In the genomic region with DNA sequence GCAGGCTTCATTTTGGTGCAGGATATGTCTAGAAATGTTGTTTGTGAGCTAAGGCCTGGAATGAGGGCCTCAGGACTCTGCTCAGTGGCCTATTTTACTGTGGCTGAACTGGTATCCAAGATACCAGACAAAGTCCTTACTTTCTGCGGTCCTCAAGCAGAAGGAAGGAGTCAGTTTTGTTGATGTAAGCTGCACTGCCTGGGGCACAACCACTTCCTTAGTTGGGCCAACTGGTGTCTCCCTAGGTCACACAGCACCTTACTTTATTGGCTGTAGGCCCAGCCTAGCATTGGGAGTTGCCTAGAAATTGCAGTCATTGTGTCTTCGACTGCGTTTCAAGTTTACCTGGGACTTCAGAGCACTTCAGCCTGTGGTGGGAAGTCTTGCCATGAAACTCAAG, we compare ENCODE assay signal across 24 cellular contexts.
"Had no signal": no experiment of that assay in that cellular context is flagged by ENCODE, and none has a peak within 500 bp of the region (broad histone marks: within the 10 kb centered on the region; RNA-seq: fewer than 3 reads in every experiment).

No MANE protein-coding gene starts in this region.

- ATAC-seq: activated CD8-positive, alpha-beta T cell treated with anti-CD3 and anti-CD28 coated beads, Interleukin-2, amount 10 ng/mL, durations not matched to agents 7 days and 5 days; body of pancreas; Panc1; Right ventricle myocardium inferior had no signal

- H3K4me3 Mint-ChIP-seq: activated CD8-positive, alpha-beta T cell treated with anti-CD3 and anti-CD28 coated beads, Interleukin-2, amount 10 ng/mL, durations not matched to agents 7 days and 5 days; central memory CD8-positive, alpha-beta T cell; WTC11 had no signal

- H3K36me3 ChIP-seq: ascending aorta had no signal

- H3K27me3 ChIP-seq: ascending aorta, body of pancreas had no signal

- H3K9me3 ChIP-seq: ascending aorta, body of pancreas had no signal

- H3K27me3 Mint-ChIP-seq: central memory CD8-positive, alpha-beta T cell had no signal

- H3K4me1 Mint-ChIP-seq: central memory CD8-positive, alpha-beta T cell; WTC11 had no signal

- H3K4me3 ChIP-seq: ascending aorta, body of pancreas, SK-N-MC had no signal

- H3K27ac ChIP-seq: ascending aorta, body of pancreas, SK-N-MC had no signal

- DNase-seq: activated CD4-positive, alpha-beta T cell treated with anti-CD3 and anti-CD28 coated beads for 48 hours; activated CD4-positive, alpha-beta T cell treated with anti-CD3 and anti-CD28 coated beads, Interleukin-2, amount 50 U/mL, for 4 hours; activated CD4-positive, CD25-positive, alpha-beta regulatory T cell treated with anti-CD3 and anti-CD28 coated beads, Interleukin-2, amount 50 U/mL, for 72 hours; activated CD8-positive, alpha-beta memory T cell treated with anti-CD3 and anti-CD28 coated beads, Interleukin-2, amount 50 U/mL, for 48 hours; activated CD8-positive, alpha-beta T cell treated with anti-CD3 and anti-CD28 coated beads, Interleukin-2, amount 10 ng/mL, durations not matched to agents 7 days and 5 days; activated naive CD4-positive, alpha-beta T cell treated with anti-CD3 and anti-CD28 coated beads, Interleukin-2, amount 50 U/mL, for 16 hours; activated T-cell treated with anti-CD3 and anti-CD28 coated beads, Interleukin-2, amount 50 U/mL, for 1 hour; body of pancreas; Karpas-422; NCI-H1092; NCI-H1417; NCI-H2029; NCI-H2107; NCI-H2171 treated with DMSO at 0.1 percent for 48 hours; NCI-H226; NCI-H526; RPMI8226; T-helper 1 cell had no signal

- H3K27ac Mint-ChIP-seq: activated CD8-positive, alpha-beta T cell treated with anti-CD3 and anti-CD28 coated beads, Interleukin-2, amount 10 ng/mL, durations not matched to agents 7 days and 5 days; WTC11 had no signal

- H3K4me1 ChIP-seq: ascending aorta, body of pancreas had no signal
